ENCODE assay signal across 8 cellular contexts in the genomic region with DNA sequence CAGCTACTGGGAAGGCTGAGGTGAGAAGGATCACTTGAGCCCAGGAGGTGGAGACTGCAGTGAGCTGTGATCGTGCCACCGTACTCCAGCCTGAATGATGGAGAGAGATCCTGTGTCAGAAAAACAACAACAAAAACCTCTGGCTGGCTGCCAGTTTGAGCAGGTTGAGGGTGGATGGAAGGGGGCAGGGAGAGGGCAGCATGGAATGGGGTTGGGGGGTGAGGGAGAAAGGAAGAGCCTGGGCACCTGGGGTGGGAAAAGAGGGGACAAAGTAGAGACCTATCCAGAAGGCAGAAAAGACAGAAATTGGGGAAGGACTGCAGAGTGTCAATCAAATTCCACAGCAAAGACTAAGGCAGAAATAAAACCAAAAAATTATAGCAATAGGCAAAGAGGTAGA. TPM values are rescaled to one million over a fixed set of nuclear protein-coding genes. Genes with fewer than 3 reads are reported as not detected.
A peak's percentile ranks its signal among the peaks of the same experiment; 100 is the strongest.
DNase-seq lines count a peak whose midpoint lies in the region; ATAC-seq and TF ChIP-seq lines count a peak whose summit lies in the region.

No MANE protein-coding gene starts in this region.

- H3K27me3 Mint-ChIP-seq in glutamatergic neuron (ENCODE audit: unreplicated experiment): peaks cover 3% of the 10 kb centered on the region

- H3K4me1 ChIP-seq in OCI-LY1 (ENCODE audit: insufficient read depth, low read length, severe bottlenecking): peaks cover 31% of the 10 kb centered on the region

- H3K27ac ChIP-seq in 22Rv1 (peak overlapping the region; percentile 93), OCI-LY1 (ENCODE audit: low read depth, low read length, poor library complexity, severe bottlenecking) (peak overlapping the region; percentile 95)

- H3K27me3 ChIP-seq in OCI-LY1 (ENCODE audit: insufficient read depth, low read length): no peaks in the 10 kb centered on the region

- no peaks in the 10 kb centered on the region for H3K36me3 Mint-ChIP-seq in glutamatergic neuron (ENCODE audit: unreplicated experiment)

- H3K4me3 Mint-ChIP-seq in glutamatergic neuron (ENCODE audit: unreplicated experiment): no peak overlapping the region

- H3K9me2 ChIP-seq in OCI-LY1 (ENCODE audit: low read depth, low read length): no peaks in the 10 kb centered on the region

- peak overlapping the region; percentile 87 for H3K9ac ChIP-seq in OCI-LY1 (ENCODE audit: low read length)

- DNase-seq in GM12865 (ENCODE audit: low read depth) (no peak), fibroblast of pulmonary artery (ENCODE audit: low read depth) (no peak), glutamatergic neuron (no peak), left cardiac atrium (no peak)

- TF ChIP-seq CTCF in 22Rv1 (IDR thresholded peaks at IDR 0.05) (no peak), GM12865 (IDR thresholded peaks at IDR 0.05; ENCODE audit: insufficient read depth, low read depth, low read length, missing control alignments) (no peak), OCI-LY1 (IDR thresholded peaks at IDR 0.05; ENCODE audit: low read length) (no peak), fibroblast of pulmonary artery (IDR thresholded peaks at IDR 0.05; ENCODE audit: low read length, missing control alignments) (no peak), glutamatergic neuron (IDR thresholded peaks at IDR 0.05; ENCODE audit: partially characterized antibody, unreplicated experiment) (no peak)

- H4K20me1 ChIP-seq in OCI-LY1 (ENCODE audit: insufficient read depth, low read length): no peaks in the 10 kb centered on the region

- H3K9me3 ChIP-seq in OCI-LY1 (ENCODE audit: low read length): no peaks in the 10 kb centered on the region

- no peak overlapping the region for H3K27ac Mint-ChIP-seq in glutamatergic neuron (ENCODE audit: unreplicated experiment)

- intact Hi-C loops in left cardiac atrium (cut with DNase I): no loop called here

- H3K4me3 ChIP-seq in GM12865 (ENCODE audit: low read depth, low read length) (peak overlapping the region; percentile 75), OCI-LY1 (ENCODE audit: low read depth, low read length, poor library complexity, severe bottlenecking) (peak overlapping the region; percentile 98), fibroblast of pulmonary artery (replicated peaks; ENCODE audit: low read depth, low read length) (peak overlapping the region; percentile 87)

- H3K4me2 ChIP-seq in OCI-LY1 (ENCODE audit: low read length): peak overlapping the region; percentile 85

- peaks cover 3% of the 10 kb centered on the region for H3K4me1 Mint-ChIP-seq in glutamatergic neuron (ENCODE audit: low read depth, unreplicated experiment)

- H3K36me3 ChIP-seq in OCI-LY1 (ENCODE audit: insufficient read depth, low read length): peaks cover 66% of the 10 kb centered on the region

- no peak overlapping the region for H2AFZ ChIP-seq in OCI-LY1 (ENCODE audit: low read length)

- ATAC-seq in GM19395 (IDR thresholded peaks at IDR 0.05; ENCODE audit: unreplicated experiment): no peak
- no peak for ATAC-seq in HG03520 (IDR thresholded peaks at IDR 0.05; ENCODE audit: unreplicated experiment)
- ATAC-seq in left cardiac atrium: no peak

- H3K79me2 ChIP-seq in OCI-LY1 (ENCODE audit: insufficient read depth, low read length): peaks cover 42% of the 10 kb centered on the region

- peaks cover 6% of the 10 kb centered on the region; the same call in 1 of the 2 replicates for H3F3A ChIP-seq in OCI-LY1 (ENCODE audit: insufficient read depth, low read length)

- H3K9me3 Mint-ChIP-seq in glutamatergic neuron (ENCODE audit: unreplicated experiment): peaks cover 5% of the 10 kb centered on the region

RNA-seq across cellular contexts. Expression of a gene that starts 4.7 kb away (rescaled TPM):
- total RNA-seq in glutamatergic neuron (ENCODE audit: unreplicated experiment) (35.4 TPM), left cardiac atrium (10 to 100 TPM; 34.3 to 40.8 TPM)

RNA-seq across cellular contexts. Expression of a gene that starts 37.4 kb away (rescaled TPM):
- 117 TPM for total RNA-seq in glutamatergic neuron (ENCODE audit: unreplicated experiment)
- total RNA-seq in left cardiac atrium: 10 to 100 TPM; 37.2 to 61.9 TPM

RNA-seq across cellular contexts. Expression of a gene that starts 37.8 kb away (rescaled TPM):
- total RNA-seq in glutamatergic neuron (ENCODE audit: unreplicated experiment): 46.6 TPM
- 10 to 100 TPM; 12.4 to 17.3 TPM for total RNA-seq in left cardiac atrium
